28 cellular contexts compared by ENCODE assay signal in the genomic region with DNA sequence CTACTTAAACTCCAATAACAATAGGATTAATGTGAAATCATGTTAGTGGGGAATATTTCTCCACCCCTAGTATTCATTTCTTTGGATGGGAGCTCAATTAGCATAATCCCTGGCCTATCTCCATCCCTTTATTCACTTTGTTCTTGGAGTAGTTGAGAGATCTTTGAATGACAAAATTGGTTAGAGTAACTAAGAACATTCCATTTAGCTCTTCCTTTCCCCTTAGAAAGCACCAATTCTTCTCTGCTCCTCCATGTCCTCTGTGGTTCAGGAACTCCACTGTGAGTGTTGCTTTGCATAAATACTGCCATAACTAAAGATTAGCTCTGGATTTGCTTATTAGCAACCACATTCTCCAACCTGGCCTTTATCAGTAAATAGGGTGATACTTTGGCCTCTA.
"Had no signal": no experiment of that assay in that cellular context is flagged by ENCODE, and none has a peak within 500 bp of the region (broad histone marks: within the 10 kb centered on the region; RNA-seq: fewer than 3 reads in every experiment).

No MANE protein-coding gene starts in this region.

- H3K27ac Mint-ChIP-seq: mesothelial cell of epicardium; natural killer cell; nephron progenitor cell; stimulated activated effector memory CD8-positive, alpha-beta T cell treated with anti-CD3 and anti-CD28 coated beads, Interleukin-12 subunit alpha, Interleukin-12 subunit beta, amount 100 ng/mL, for 72 hours; stimulated activated naive CD8-positive, alpha-beta T cell treated with anti-CD3 and anti-CD28 coated beads, Interleukin-15, Interleukin-2, amounts not matched to agents 100 ng/mL and 50 ng/mL, for 24 hours had no signal

- H2AFZ ChIP-seq: hepatocyte had no signal

- H3K4me1 ChIP-seq: left ventricle myocardium inferior, pancreas, prostate gland, suprapubic skin, tibial artery, upper lobe of right lung had no signal

- H3K4me1 Mint-ChIP-seq: mesothelial cell of epicardium; naive B cell; natural killer cell; nephron progenitor cell; stimulated activated effector memory CD8-positive, alpha-beta T cell treated with anti-CD3 and anti-CD28 coated beads, Interleukin-12 subunit alpha, Interleukin-12 subunit beta, amount 100 ng/mL, for 72 hours had no signal

- H3K4me2 ChIP-seq: hepatocyte had no signal

- H3K79me2 ChIP-seq: hepatocyte had no signal

- H3K36me3 ChIP-seq: left ventricle myocardium inferior, pancreas, prostate gland, suprapubic skin, thoracic aorta, tibial artery, upper lobe of right lung had no signal

- DNase-seq: islet precursor cell; left ventricle myocardium inferior; mesendoderm; naive B cell; natural killer cell; nephron progenitor cell; pancreas; posterior cingulate gyrus; retina; right cardiac atrium; stimulated activated CD4-positive, alpha-beta T cell treated with anti-CD3 and anti-CD28 coated beads, Interleukin-12 subunit alpha, Interleukin-12 subunit beta, amount 100 ng/mL, for 4 hours; stimulated activated CD4-positive, alpha-beta T cell treated with anti-CD3 and anti-CD28 coated beads, Interleukin-15, amount 100 ng/mL, for 24 hours; stimulated activated CD4-positive, alpha-beta T cell treated with anti-CD3 and anti-CD28 coated beads, Interleukin-2, amount 100 ng/mL, for 24 hours; stimulated activated CD4-positive, alpha-beta T cell treated with anti-CD3 and anti-CD28 coated beads, Interleukin-4, amount 100 ng/mL, for 24 hours; stimulated activated naive CD4-positive, alpha-beta T cell; tibial artery; trophoblast cell; upper lobe of right lung had no signal

- H3K4me3 ChIP-seq: hepatocyte, left ventricle myocardium inferior, lung, pancreas, prostate gland, skin epidermis, suprapubic skin, thoracic aorta, tibial artery, upper lobe of right lung had no signal

- H3K27me3 ChIP-seq: hepatocyte, pancreas, suprapubic skin, tibial artery, upper lobe of right lung had no signal

- ATAC-seq: natural killer cell; pancreas; right cardiac atrium; sciatic nerve; stimulated activated effector memory CD8-positive, alpha-beta T cell treated with anti-CD3 and anti-CD28 coated beads, Interleukin-12 subunit alpha, Interleukin-12 subunit beta, amount 100 ng/mL, for 72 hours; upper lobe of right lung had no signal

- H3K27ac ChIP-seq: hepatocyte, left ventricle myocardium inferior, pancreas, prostate gland, skin epidermis, suprapubic skin, thoracic aorta, tibial artery, upper lobe of right lung had no signal

- H3K36me3 Mint-ChIP-seq: mesothelial cell of epicardium; naive B cell; natural killer cell; stimulated activated effector memory CD8-positive, alpha-beta T cell treated with anti-CD3 and anti-CD28 coated beads, Interleukin-12 subunit alpha, Interleukin-12 subunit beta, amount 100 ng/mL, for 72 hours had no signal

- H3K9me3 ChIP-seq: pancreas, prostate gland, suprapubic skin, thoracic aorta, tibial artery, upper lobe of right lung had no signal

- H3K4me3 Mint-ChIP-seq: mesothelial cell of epicardium; naive B cell; natural killer cell; nephron progenitor cell; stimulated activated effector memory CD8-positive, alpha-beta T cell treated with anti-CD3 and anti-CD28 coated beads, Interleukin-12 subunit alpha, Interleukin-12 subunit beta, amount 100 ng/mL, for 72 hours; stimulated activated naive CD8-positive, alpha-beta T cell treated with anti-CD3 and anti-CD28 coated beads, Interleukin-15, Interleukin-2, amounts not matched to agents 100 ng/mL and 50 ng/mL, for 24 hours had no signal

- H3K27me3 Mint-ChIP-seq: naive B cell; stimulated activated naive CD8-positive, alpha-beta T cell treated with anti-CD3 and anti-CD28 coated beads, Interleukin-15, Interleukin-2, amounts not matched to agents 100 ng/mL and 50 ng/mL, for 24 hours had no signal
